In genomic region chr10:132592790-132593788, GRCh38 we compare ENCODE assay signal across 8 cellular contexts. TPM values are rescaled to one million over a fixed set of nuclear protein-coding genes. Genes with fewer than 3 reads are reported as not detected.
DNase-seq lines count a peak whose midpoint lies in the region; ATAC-seq lines count a peak whose summit lies in the region.

No MANE protein-coding gene starts in this region.

- no peak overlapping the region for H3K27ac Mint-ChIP-seq in activated CD8-positive, alpha-beta memory T cell treated with anti-CD3 and anti-CD28 coated beads, Interleukin-2, amount 10 ng/mL, durations not matched to agents 7 days and 5 days
- peak overlapping the region; percentile 61 for H3K27ac Mint-ChIP-seq in activated naive CD8-positive, alpha-beta T cell treated with anti-CD3 and anti-CD28 coated beads, Interleukin-2, amount 10 ng/mL, durations not matched to agents 7 days and 5 days
- H3K27ac Mint-ChIP-seq in stimulated activated naive B cell treated with anti-CD40 and anti-IgM and Interleukin-4, amounts not matched to agents 10 μg/mL and 1 μg/mL and 100 μg/mL, for 72 hours: peak overlapping the region; percentile 86

- peak; percentile 55 for ATAC-seq in activated CD8-positive, alpha-beta memory T cell treated with anti-CD3 and anti-CD28 coated beads, Interleukin-2, amount 10 ng/mL, durations not matched to agents 7 days and 5 days
- peak; percentile 58 for ATAC-seq in HG03060 (IDR thresholded peaks at IDR 0.05; ENCODE audit: low read depth, unreplicated experiment)
- ATAC-seq in activated naive CD8-positive, alpha-beta T cell treated with anti-CD3 and anti-CD28 coated beads, Interleukin-2, amount 10 ng/mL, durations not matched to agents 7 days and 5 days (ENCODE audit: low read depth): peak; percentile 57
- ATAC-seq in stimulated activated naive B cell treated with anti-CD40 and anti-IgM and Interleukin-4, amounts not matched to agents 10 μg/mL and 1 μg/mL and 100 μg/mL, for 72 hours (replicated peaks): peak; percentile 74 to 82

- H3K9me3 Mint-ChIP-seq in activated CD8-positive, alpha-beta memory T cell treated with anti-CD3 and anti-CD28 coated beads, Interleukin-2, amount 10 ng/mL, durations not matched to agents 7 days and 5 days (ENCODE audit: low read depth): peaks cover 10% of the 10 kb centered on the region
- H3K9me3 Mint-ChIP-seq in activated naive CD8-positive, alpha-beta T cell treated with anti-CD3 and anti-CD28 coated beads, Interleukin-2, amount 10 ng/mL, durations not matched to agents 7 days and 5 days: peaks cover 14% of the 10 kb centered on the region
- H3K9me3 Mint-ChIP-seq in stimulated activated naive B cell treated with anti-CD40 and anti-IgM and Interleukin-4, amounts not matched to agents 10 μg/mL and 1 μg/mL and 100 μg/mL, for 72 hours: peaks cover 0 to 2% of the 10 kb centered on the region in 2 donors

- H3K27me3 Mint-ChIP-seq in activated CD8-positive, alpha-beta memory T cell treated with anti-CD3 and anti-CD28 coated beads, Interleukin-2, amount 10 ng/mL, durations not matched to agents 7 days and 5 days: peaks cover 7% of the 10 kb centered on the region
- peaks cover 5% of the 10 kb centered on the region for H3K27me3 Mint-ChIP-seq in activated naive CD8-positive, alpha-beta T cell treated with anti-CD3 and anti-CD28 coated beads, Interleukin-2, amount 10 ng/mL, durations not matched to agents 7 days and 5 days
- no peaks in the 10 kb centered on the region for H3K27me3 Mint-ChIP-seq in stimulated activated naive B cell treated with anti-CD40 and anti-IgM and Interleukin-4, amounts not matched to agents 10 μg/mL and 1 μg/mL and 100 μg/mL, for 72 hours

- no peak for DNase-seq in activated CD8-positive, alpha-beta memory T cell treated with anti-CD3 and anti-CD28 coated beads, Interleukin-2, amount 10 ng/mL, durations not matched to agents 7 days and 5 days
- DNase-seq in activated CD8-positive, alpha-beta memory T cell treated with anti-CD3 and anti-CD28 coated beads, Interleukin-2, amount 50 U/mL, for 4 hours: no peak
- DNase-seq in activated naive CD8-positive, alpha-beta T cell treated with anti-CD3 and anti-CD28 coated beads, Interleukin-2, amount 10 ng/mL, durations not matched to agents 7 days and 5 days: no peak
- peak; percentile 33 for DNase-seq in stimulated activated naive B cell treated with anti-CD40 and anti-IgM and Interleukin-4, amounts not matched to agents 10 μg/mL and 1 μg/mL and 100 μg/mL, for 72 hours
- DNase-seq in NCI-H2029 (lab: John Stamatoyannopoulos, UW) (no peak), Ammon's horn (ENCODE audit: low spot score) (no peak), SKM-1 (lab: John Stamatoyannopoulos, UW; ENCODE audit: unreplicated experiment) (no peak)

- CTCF ChIA-PET in activated CD8-positive, alpha-beta memory T cell treated with anti-CD3 and anti-CD28 coated beads, Interleukin-2, amount 10 ng/mL, durations not matched to agents 7 days and 5 days (lab: Charles Lee): no interaction called here

- no peak overlapping the region for H3K4me3 Mint-ChIP-seq in activated CD8-positive, alpha-beta memory T cell treated with anti-CD3 and anti-CD28 coated beads, Interleukin-2, amount 10 ng/mL, durations not matched to agents 7 days and 5 days
- H3K4me3 Mint-ChIP-seq in activated naive CD8-positive, alpha-beta T cell treated with anti-CD3 and anti-CD28 coated beads, Interleukin-2, amount 10 ng/mL, durations not matched to agents 7 days and 5 days: peak overlapping the region; percentile 60
- H3K4me3 Mint-ChIP-seq in stimulated activated naive B cell treated with anti-CD40 and anti-IgM and Interleukin-4, amounts not matched to agents 10 μg/mL and 1 μg/mL and 100 μg/mL, for 72 hours: peak overlapping the region; percentile 59 to 73

- H3K36me3 Mint-ChIP-seq in activated CD8-positive, alpha-beta memory T cell treated with anti-CD3 and anti-CD28 coated beads, Interleukin-2, amount 10 ng/mL, durations not matched to agents 7 days and 5 days: peaks cover 11% of the 10 kb centered on the region
- H3K36me3 Mint-ChIP-seq in activated naive CD8-positive, alpha-beta T cell treated with anti-CD3 and anti-CD28 coated beads, Interleukin-2, amount 10 ng/mL, durations not matched to agents 7 days and 5 days: peaks cover 31% of the 10 kb centered on the region
- H3K36me3 Mint-ChIP-seq in stimulated activated naive B cell treated with anti-CD40 and anti-IgM and Interleukin-4, amounts not matched to agents 10 μg/mL and 1 μg/mL and 100 μg/mL, for 72 hours: peaks cover 1 to 7% of the 10 kb centered on the region in 2 donors

- peaks cover 31% of the 10 kb centered on the region for H3K4me1 Mint-ChIP-seq in activated CD8-positive, alpha-beta memory T cell treated with anti-CD3 and anti-CD28 coated beads, Interleukin-2, amount 10 ng/mL, durations not matched to agents 7 days and 5 days
- peaks cover 35% of the 10 kb centered on the region for H3K4me1 Mint-ChIP-seq in activated naive CD8-positive, alpha-beta T cell treated with anti-CD3 and anti-CD28 coated beads, Interleukin-2, amount 10 ng/mL, durations not matched to agents 7 days and 5 days
- H3K4me1 Mint-ChIP-seq in stimulated activated naive B cell treated with anti-CD40 and anti-IgM and Interleukin-4, amounts not matched to agents 10 μg/mL and 1 μg/mL and 100 μg/mL, for 72 hours: peaks cover 76 to 96% of the 10 kb centered on the region in 2 donors

- POLR2A ChIA-PET in activated naive CD8-positive, alpha-beta T cell treated with anti-CD3 and anti-CD28 coated beads, Interleukin-2, amount 10 ng/mL, durations not matched to agents 7 days and 5 days (lab: Charles Lee): interaction anchor here (0.6 kb wide), 1 partner anchor 15 kb away, joined by 3 read pairs; no protein-coding TSS in a partner anchor

RNA-seq across cellular contexts. Expression of gene INPP5A, which starts 55.5 kb away (rescaled TPM):
- total RNA-seq in activated CD8-positive, alpha-beta memory T cell treated with anti-CD3 and anti-CD28 coated beads, Interleukin-2, amount 10 ng/mL, durations not matched to agents 7 days and 5 days: 1 to 10 TPM; 6.6 to 7.0 TPM
- total RNA-seq in activated naive CD8-positive, alpha-beta T cell treated with anti-CD3 and anti-CD28 coated beads, Interleukin-2, amount 10 ng/mL, durations not matched to agents 7 days and 5 days: 10 to 100 TPM; 14.1 to 15.7 TPM
